ENCODE assay signal across 8 cellular contexts in the genomic region with DNA sequence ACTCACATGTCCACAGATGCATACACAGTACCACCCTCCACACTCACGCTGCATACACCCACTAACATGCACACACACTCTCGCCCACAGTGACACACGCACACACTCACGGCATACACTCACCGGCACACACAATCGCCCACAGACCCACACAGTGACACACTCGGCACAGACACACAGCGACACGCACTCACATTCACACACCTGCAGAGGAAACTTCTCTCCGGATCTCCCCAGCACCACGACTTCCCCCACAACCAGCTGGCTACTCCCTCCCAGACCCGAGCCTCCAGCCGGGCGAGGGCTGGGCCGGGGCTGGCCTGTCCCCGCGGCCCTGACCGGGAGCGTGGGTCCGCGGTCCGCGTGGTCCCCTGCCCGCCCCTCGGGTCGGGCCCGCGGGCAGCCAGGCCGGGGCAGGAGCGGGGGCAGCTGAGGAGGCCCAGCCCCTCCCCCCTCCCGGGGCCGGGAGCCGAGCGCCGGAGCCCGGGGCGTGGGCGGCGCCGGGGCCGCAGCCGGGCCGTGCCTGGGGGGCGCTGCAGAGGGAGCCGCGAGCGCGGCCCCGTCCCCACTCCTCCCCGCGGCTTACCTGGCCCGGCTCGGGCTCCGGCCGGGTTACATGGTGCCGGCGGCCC. TPM values are rescaled to one million over a fixed set of nuclear protein-coding genes. Genes with fewer than 3 reads are reported as not detected.
DNase-seq lines count a peak whose midpoint lies in the region; TF ChIP-seq lines count a peak whose summit lies in the region.

No MANE protein-coding gene starts in this region.

- no peaks in the 10 kb centered on the region for H3K4me1 ChIP-seq in SJCRH30
- H3K4me1 ChIP-seq in esophagus squamous epithelium: peaks cover 6 to 24% (median 12%) of the 10 kb centered on the region in 3 donors

- WGBS in esophagus squamous epithelium, 2 donors: 2 to 5% methylated on average over 9 to 11 of the region's 57 CpGs

- intact Hi-C loops in esophagus squamous epithelium (cut with DNase I): no loop called here

- peaks cover 14% of the 10 kb centered on the region for H3K27me3 ChIP-seq in SJCRH30
- H3K27me3 ChIP-seq in esophagus squamous epithelium: peaks cover 10 to 94% (median 31%) of the 10 kb centered on the region in 4 donors

- H3K27ac ChIP-seq in SJCRH30 (no peak overlapping the region), esophagus squamous epithelium (no peak overlapping the region), skin epidermis (no peak overlapping the region)

- H3K4me3 ChIP-seq in SJCRH30 (peak overlapping the region; percentile 62), esophagus squamous epithelium (peak overlapping the region; percentile 20 to 68 (median 38)), skin epidermis (peak overlapping the region in 4 of 7 experiments; percentile 26 to 39 (median 31))

- H3K36me3 ChIP-seq in SJCRH30: no peaks in the 10 kb centered on the region
- no peaks in the 10 kb centered on the region for H3K36me3 ChIP-seq in esophagus squamous epithelium

- H3K9me3 ChIP-seq in SJCRH30 (replicated peaks): no peaks in the 10 kb centered on the region
- H3K9me3 ChIP-seq in esophagus squamous epithelium: no peaks in the 10 kb centered on the region

- no peak for TF ChIP-seq POLR2A in esophagus squamous epithelium (IDR thresholded peaks at IDR 0.05)

- no peak for TF ChIP-seq CTCF in esophagus squamous epithelium (IDR thresholded peaks at IDR 0.05)

- DNase-seq in NCI-H1105 treated with DMSO at 0.1 percent for 48 hours (lab: John Stamatoyannopoulos, UW) (peak; percentile 32), NCI-H1105 (lab: John Stamatoyannopoulos, UW) (no peak), SJCRH30 (peak in 1 of 2 experiments; percentile 31), esophagus squamous epithelium (lab: John Stamatoyannopoulos, UW) (no peak), NCI-H446 (lab: John Stamatoyannopoulos, UW) (no peak), T-helper 9 cell (no peak)
- DNase-seq in activated CD4-positive, alpha-beta T cell treated with anti-CD3 and anti-CD28 coated beads, Interleukin-2, amount 50 U/mL, for 4 hours: no peak

RNA-seq across cellular contexts. Expression of a gene that starts 0.5 kb away (rescaled TPM):
- 0.81 and 0.89 TPM in 2 replicates for total RNA-seq in SJCRH30 (2014; rRNA removed; shearing (Covaris generic))
- total RNA-seq in esophagus squamous epithelium: under 1 TPM in 2 of 4 donors, not detected in 2; 0.18 to 0.19 TPM

RNA-seq across cellular contexts. Expression of a gene that starts 56.2 kb away (rescaled TPM):
- total RNA-seq in SJCRH30 (2014; rRNA removed; shearing (Covaris generic)): 18.0 and 19.8 TPM in 2 replicates
- total RNA-seq in esophagus squamous epithelium: 10 to 100 TPM in 2 of 4 donors, 1 to 10 TPM in 2; 3.3 to 28.0 (median 16.1) TPM
